Comparison of ENCODE assay signal across 8 cellular contexts in the genomic region with DNA sequence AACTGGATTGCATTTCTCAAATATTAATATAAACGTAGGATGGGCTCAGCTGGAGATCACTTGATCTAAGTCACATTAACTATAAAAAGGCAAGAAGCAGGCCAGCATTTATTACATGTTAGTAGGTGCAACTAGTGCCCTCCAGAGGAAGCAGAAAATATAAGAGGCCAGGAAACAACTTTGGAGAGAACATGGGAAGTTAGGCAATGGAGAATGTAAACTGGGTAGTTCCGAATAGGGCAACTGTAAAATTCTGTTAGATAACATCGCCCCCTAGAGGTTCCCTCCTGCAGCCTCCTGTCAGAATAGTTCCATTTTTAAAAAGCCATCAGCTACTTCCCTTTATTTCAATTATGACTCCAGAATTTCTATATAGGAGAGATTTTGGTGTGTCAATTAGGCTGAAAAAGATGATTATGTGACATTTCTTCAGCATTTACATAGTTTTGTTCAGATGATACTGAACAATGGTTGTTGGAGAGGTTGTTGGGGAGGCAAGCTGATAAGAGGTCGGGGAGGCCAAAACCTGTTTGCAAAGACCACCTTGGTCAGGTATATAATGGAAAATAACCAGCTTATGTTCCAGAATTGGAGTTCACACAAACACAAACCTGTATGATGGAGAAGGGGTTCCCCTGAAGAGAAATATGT. TPM values are rescaled to one million over a fixed set of nuclear protein-coding genes. Genes with fewer than 3 reads are reported as not detected.
DNase-seq lines count a peak whose midpoint lies in the region; ATAC-seq and TF ChIP-seq lines count a peak whose summit lies in the region.

No MANE protein-coding gene starts in this region.

- H3K9ac ChIP-seq in GM23248 (no peak overlapping the region), Loucy (ENCODE audit: low read depth, low read length, poor library complexity, severe bottlenecking) (no peak overlapping the region), parathyroid adenoma (no peak overlapping the region)

- H3K4me1 Mint-ChIP-seq in activated naive CD4-positive, alpha-beta T cell treated with anti-CD3 and anti-CD28 coated beads, Interleukin-2, amount 10 ng/mL, durations not matched to agents 7 days and 5 days, result peaks cover 17% of the 10 kb centered on the region

- no peaks in the 10 kb centered on the region for H3K27me3 Mint-ChIP-seq in activated naive CD4-positive, alpha-beta T cell treated with anti-CD3 and anti-CD28 coated beads, Interleukin-2, amount 10 ng/mL, durations not matched to agents 7 days and 5 days

- H3K4me3 ChIP-seq in GM23248, result no peak overlapping the region
- H3K4me3 ChIP-seq in Loucy (ENCODE audit: low read length, poor library complexity, severe bottlenecking), result peak overlapping the region; percentile 12
- no peak overlapping the region for H3K4me3 ChIP-seq in Panc1 (ENCODE audit: low read depth in 2 of 2, low read length in 2 of 2)
- H3K4me3 ChIP-seq in parathyroid adenoma (ENCODE audit: low read depth, low read length), result no peak overlapping the region

- BruUV-seq in Panc1 (replicated peaks; lab: Mats Ljungman, UMichigan), result no TSS peak

- no peaks in the 10 kb centered on the region for H3K36me3 ChIP-seq in GM23248 (ENCODE audit: low read depth)
- peaks cover 30% of the 10 kb centered on the region; the same call in 1 of the 2 replicates for H3K36me3 ChIP-seq in Loucy (ENCODE audit: insufficient read depth, low read length)
- H3K36me3 ChIP-seq in Panc1 (ENCODE audit: control insufficient read depth, insufficient read depth, low read length), result no peaks in the 10 kb centered on the region
- no peaks in the 10 kb centered on the region for H3K36me3 ChIP-seq in parathyroid adenoma (ENCODE audit: control insufficient read depth, insufficient read depth, low read length)

- POLR2A ChIA-PET in Panc1 (lab: Charles Lee), result no interaction called here

- no peak overlapping the region for H3K4me3 Mint-ChIP-seq in activated naive CD4-positive, alpha-beta T cell treated with anti-CD3 and anti-CD28 coated beads, Interleukin-2, amount 10 ng/mL, durations not matched to agents 7 days and 5 days

- no peak overlapping the region for H3K27ac ChIP-seq in GM23248
- H3K27ac ChIP-seq in Panc1 (ENCODE audit: low read length), result no peak overlapping the region
- no peak overlapping the region for H3K27ac ChIP-seq in parathyroid adenoma

- intact Hi-C loops in Panc1 (cut with micrococcal nuclease; ENCODE audit: unreplicated experiment), result loop anchor here (2.0 to 5.0 kb wide), 2 partner anchors 83 to 159 kb away; no protein-coding TSS in a partner anchor

- H3K27me3 ChIP-seq in GM23248 (replicated peaks; ENCODE audit: insufficient read depth), result no peaks in the 10 kb centered on the region
- no peaks in the 10 kb centered on the region for H3K27me3 ChIP-seq in Loucy (ENCODE audit: insufficient read depth, low read length, poor library complexity, severe bottlenecking)
- H3K27me3 ChIP-seq in Panc1 (ENCODE audit: control insufficient read depth, insufficient read depth, low read length), result no peaks in the 10 kb centered on the region
- no peaks in the 10 kb centered on the region for H3K27me3 ChIP-seq in parathyroid adenoma (ENCODE audit: control insufficient read depth, insufficient read depth, low read length)

- CTCF ChIA-PET in Panc1 (lab: Charles Lee), result interaction anchor here (0.6 to 1.8 kb wide), 12 partner anchors 21 to 370 kb away, joined by 3 to 9 read pairs (median 3); a partner anchor contains a TSS
- CTCF ChIA-PET in activated naive CD4-positive, alpha-beta T cell treated with anti-CD3 and anti-CD28 coated beads, Interleukin-2, amount 10 ng/mL, durations not matched to agents 7 days and 5 days (lab: Charles Lee), result interaction anchor here (0.6 to 2.6 kb wide), 38 partner anchors 10 to 481 kb away, joined by 3 to 20 read pairs (median 4); a partner anchor contains a TSS

- H4K20me1 ChIP-seq in GM23248 (ENCODE audit: insufficient read depth) (no peaks in the 10 kb centered on the region), Loucy (ENCODE audit: insufficient read depth, low read length, poor library complexity, severe bottlenecking) (peaks cover 5% of the 10 kb centered on the region)

- H3K79me2 ChIP-seq in GM23248 (ENCODE audit: insufficient read depth), result no peaks in the 10 kb centered on the region
- peaks cover 54% of the 10 kb centered on the region; the same call in 1 of the 2 replicates for H3K79me2 ChIP-seq in Loucy (ENCODE audit: insufficient read depth, low read length)
- no peaks in the 10 kb centered on the region for H3K79me2 ChIP-seq in parathyroid adenoma

- H3K9me2 ChIP-seq in GM23248 (ENCODE audit: insufficient read depth) (no peaks in the 10 kb centered on the region), Loucy (replicated peaks; ENCODE audit: low read depth, low read length) (no peaks in the 10 kb centered on the region)

- H3K27ac Mint-ChIP-seq in activated naive CD4-positive, alpha-beta T cell treated with anti-CD3 and anti-CD28 coated beads, Interleukin-2, amount 10 ng/mL, durations not matched to agents 7 days and 5 days, result no peak overlapping the region

- H3K4me1 ChIP-seq in GM23248 (ENCODE audit: insufficient read depth), result no peaks in the 10 kb centered on the region
- H3K4me1 ChIP-seq in Loucy (ENCODE audit: insufficient read depth, low read length, poor library complexity, severe bottlenecking), result peaks cover 20% of the 10 kb centered on the region
- no peaks in the 10 kb centered on the region for H3K4me1 ChIP-seq in Panc1 (ENCODE audit: control insufficient read depth, insufficient read depth, low read length)
- H3K4me1 ChIP-seq in parathyroid adenoma, result no peaks in the 10 kb centered on the region

- TF ChIP-seq CTCF in Loucy (conservative IDR thresholded peaks at IDR 0.05; ENCODE audit: low read length), result peak; percentile 97
- TF ChIP-seq CTCF in Panc1 (IDR thresholded peaks at IDR 0.05), result peak; percentile 87
- peak; percentile 80 for TF ChIP-seq CTCF in parathyroid adenoma (IDR thresholded peaks at IDR 0.05)

- H3K9me3 ChIP-seq in GM23248 (ENCODE audit: low read depth) (no peaks in the 10 kb centered on the region), Loucy (ENCODE audit: insufficient read depth, low read depth, low read length) (no peaks in the 10 kb centered on the region), Panc1 (ENCODE audit: control insufficient read depth, insufficient read depth, low read depth, low read length) (no peaks in the 10 kb centered on the region), parathyroid adenoma (ENCODE audit: control insufficient read depth, low read length) (no peaks in the 10 kb centered on the region)

- 18 to 19% methylated on average over 4 of the region's 4 CpGs for WGBS in GM23248 (ENCODE audit: low coverage in 1 of 2, low lambda C conversion rate in 2 of 2, missing lambda C conversion rate in 2 of 2), 2 experiments

- H2AFZ ChIP-seq in GM23248, result peak overlapping the region; percentile 25; the same call in 1 of the 2 replicates
- no peak overlapping the region for H2AFZ ChIP-seq in Loucy (ENCODE audit: low read length)
- peak overlapping the region; percentile 27 for H2AFZ ChIP-seq in parathyroid adenoma

- ATAC-seq in Panc1 (peak; percentile 93), HG02970 (IDR thresholded peaks at IDR 0.05; ENCODE audit: low FRiP score, unreplicated experiment) (no peak)

- H3K9me3 Mint-ChIP-seq in activated naive CD4-positive, alpha-beta T cell treated with anti-CD3 and anti-CD28 coated beads, Interleukin-2, amount 10 ng/mL, durations not matched to agents 7 days and 5 days, result no peaks in the 10 kb centered on the region

- H3F3A ChIP-seq in GM23248 (ENCODE audit: insufficient read depth), result no peaks in the 10 kb centered on the region
- H3F3A ChIP-seq in Loucy (ENCODE audit: low read depth), result no peaks in the 10 kb centered on the region

- DNase-seq in DMS79 treated with DMSO at 0.1 percent for 48 hours (lab: John Stamatoyannopoulos, UW) (peak; percentile 75), GM23248 (peak; percentile 93), Panc1 (ENCODE audit: low read depth, low spot score) (peak; percentile 88), germinal center (ENCODE audit: low spot score) (peak; percentile 70)
- DNase-seq in activated naive CD4-positive, alpha-beta T cell treated with anti-CD3 and anti-CD28 coated beads, Interleukin-2, amount 10 ng/mL, durations not matched to agents 7 days and 5 days, result peak; percentile 61

- in situ Hi-C loops in GM23248 (cut with MboI), result loop anchor here (10.0 to 25.0 kb wide), 2 partner anchors 165 to 478 kb away; no protein-coding TSS in a partner anchor
- in situ Hi-C loops in Panc1 (cut with HindIII; ENCODE audit: low pct_unique_long_range_greater_than_20kb, low sequenced_read_pairs), result no loop called here

- no peak overlapping the region for H3K4me2 ChIP-seq in GM23248 (ENCODE audit: unreplicated experiment)
- H3K4me2 ChIP-seq in Loucy (ENCODE audit: low read depth, low read length, poor library complexity, severe bottlenecking), result peak overlapping the region; percentile 28
- no peak overlapping the region for H3K4me2 ChIP-seq in parathyroid adenoma (ENCODE audit: low read length)

- peaks cover 28% of the 10 kb centered on the region for H3K36me3 Mint-ChIP-seq in activated naive CD4-positive, alpha-beta T cell treated with anti-CD3 and anti-CD28 coated beads, Interleukin-2, amount 10 ng/mL, durations not matched to agents 7 days and 5 days

RNA-seq across cellular contexts. Expression of a gene that starts 22.4 kb away (rescaled TPM):
- 0.25 and 1.3 TPM in 2 replicates for total RNA-seq in GM23248 (2014; rRNA removed; shearing (Covaris generic))
- 1.4 and 2.2 TPM in 2 replicates for polyA plus RNA-seq in GM23248 (2016; fragmentation: Nextera tagmentation; extraction: Ambion mirVana)
- total RNA-seq in Panc1 (2021; ENCODE audit: unreplicated experiment), result 5.8 TPM
- 3.9 TPM for polyA plus RNA-seq in Panc1 (2012; ENCODE audit: insufficient read length)
